ENCODE assay signal across 1 cellular context in the genomic region with DNA sequence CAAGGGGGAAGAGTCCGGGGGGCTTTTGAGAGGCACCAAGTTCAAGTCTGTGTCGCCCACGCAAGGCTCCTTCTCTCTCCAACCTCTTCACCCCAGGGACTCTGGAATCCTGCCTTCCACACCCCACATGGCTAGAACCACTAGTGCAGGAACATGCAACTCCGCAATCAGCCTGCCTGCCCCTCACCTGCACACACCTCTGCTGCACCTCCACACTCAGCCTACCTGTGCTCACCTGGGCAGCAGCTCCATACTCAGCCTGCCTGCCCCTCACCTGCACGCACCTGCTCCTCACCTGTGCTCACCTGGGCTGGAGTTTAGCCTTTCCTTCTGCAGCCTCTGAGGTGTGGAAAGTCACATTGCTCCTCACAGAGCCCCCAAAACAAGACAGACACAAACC.
TF ChIP-seq lines count a peak whose summit lies in the region.

No MANE protein-coding gene starts in this region.

TF ChIP-seq in H1, 55 proteins besides CTCF, POLR2A, EP300 and RAD21:
- TF ChIP-seq CHD1 (IDR thresholded peaks at IDR 0.05; ENCODE audit: low read depth, low read length), result no peak
- no peak for TF ChIP-seq ZNF274 (IDR thresholded peaks at IDR 0.05; ENCODE audit: borderline replicate concordance, extremely low read depth, low read length)
- TF ChIP-seq BACH1 (IDR thresholded peaks at IDR 0.05; ENCODE audit: low read length), result no peak
- no peak for TF ChIP-seq SIX5 (IDR thresholded peaks at IDR 0.05; ENCODE audit: low read depth, low read length)
- TF ChIP-seq, protein P1, sequence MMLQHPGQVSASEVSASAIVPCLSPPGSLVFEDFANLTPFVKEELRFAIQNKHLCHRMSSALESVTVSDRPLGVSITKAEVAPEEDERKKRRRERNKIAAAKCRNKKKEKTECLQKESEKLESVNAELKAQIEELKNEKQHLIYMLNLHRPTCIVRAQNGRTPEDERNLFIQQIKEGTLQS (IDR thresholded peaks at IDR 0.05; ENCODE audit: insufficient read depth, low read depth, low read length), result no peak
- TF ChIP-seq SUZ12 (IDR thresholded peaks at IDR 0.05; ENCODE audit: low read length), result no peak
- TF ChIP-seq, protein P2, sequence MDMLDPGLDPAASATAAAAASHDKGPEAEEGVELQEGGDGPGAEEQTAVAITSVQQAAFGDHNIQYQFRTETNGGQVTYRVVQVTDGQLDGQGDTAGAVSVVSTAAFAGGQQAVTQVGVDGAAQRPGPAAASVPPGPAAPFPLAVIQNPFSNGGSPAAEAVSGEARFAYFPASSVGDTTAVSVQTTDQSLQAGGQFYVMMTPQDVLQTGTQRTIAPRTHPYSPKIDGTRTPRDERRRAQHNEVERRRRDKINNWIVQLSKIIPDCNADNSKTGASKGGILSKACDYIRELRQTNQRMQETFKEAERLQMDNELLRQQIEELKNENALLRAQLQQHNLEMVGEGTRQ (IDR thresholded peaks at IDR 0.05; ENCODE audit: low read length), result no peak
- TF ChIP-seq NRF1 (IDR thresholded peaks at IDR 0.05; ENCODE audit: low read depth, low read length), result no peak
- TF ChIP-seq CREB1 (IDR thresholded peaks at IDR 0.05), result no peak
- no peak for TF ChIP-seq SP1 (IDR thresholded peaks at IDR 0.05; ENCODE audit: low read depth, low read length)
- TF ChIP-seq HDAC6 (IDR thresholded peaks at IDR 0.05; ENCODE audit: low read depth, low read length), result no peak
- no peak for TF ChIP-seq SP4 (IDR thresholded peaks at IDR 0.05; ENCODE audit: low read length)
- TF ChIP-seq NANOG (IDR thresholded peaks at IDR 0.05; ENCODE audit: insufficient read depth, low read depth, low read length, poor library complexity, severe bottlenecking), result no peak
